ENCODE assay signal across 8 cellular contexts in the genomic region with DNA sequence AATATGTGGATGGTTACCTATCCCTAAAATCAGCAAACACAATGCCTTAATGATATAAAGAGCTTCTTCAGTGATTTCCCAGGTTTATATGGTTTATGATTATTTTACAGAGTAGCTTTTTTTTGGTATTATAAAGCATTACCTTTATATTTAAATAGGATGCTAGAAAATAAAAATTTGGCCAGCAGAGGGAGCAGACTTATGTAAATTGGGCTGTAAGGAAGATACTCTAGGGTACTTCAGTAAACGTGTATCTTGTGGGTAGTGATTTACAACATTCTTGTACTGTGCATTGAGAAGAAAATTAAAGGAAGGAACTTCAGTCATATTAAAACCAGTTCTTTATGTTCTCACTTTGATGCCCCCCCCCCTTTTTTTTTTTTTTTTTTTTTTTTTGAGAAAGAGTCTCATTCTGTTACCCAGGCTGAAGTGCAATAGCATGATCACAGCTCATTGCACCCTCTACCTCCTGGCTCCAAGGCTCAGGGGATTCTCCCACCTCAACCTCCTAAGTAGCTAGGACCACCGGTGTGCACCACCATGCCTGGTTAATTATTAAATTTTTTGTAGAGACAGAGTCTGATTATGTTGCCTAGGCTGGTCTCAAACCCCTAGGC.
DNase-seq lines count a peak whose midpoint lies in the region; ATAC-seq and TF ChIP-seq lines count a peak whose summit lies in the region.

No MANE protein-coding gene starts in this region.

- H3K36me3 Mint-ChIP-seq in progenitor cell of endocrine pancreas (ENCODE audit: insufficient read depth) = no peaks in the 10 kb centered on the region

- H3K4me3 ChIP-seq in Loucy (ENCODE audit: low read length, poor library complexity, severe bottlenecking) = no peak overlapping the region

- no peaks in the 10 kb centered on the region for H3K36me3 ChIP-seq in Loucy (ENCODE audit: insufficient read depth, low read length)

- H3K9me2 ChIP-seq in Loucy (replicated peaks; ENCODE audit: low read depth, low read length) = no peaks in the 10 kb centered on the region

- no peaks in the 10 kb centered on the region for H3K9me3 ChIP-seq in Loucy (ENCODE audit: insufficient read depth, low read depth, low read length)

- H3K27me3 Mint-ChIP-seq in progenitor cell of endocrine pancreas = no peaks in the 10 kb centered on the region

- peaks cover 6% of the 10 kb centered on the region for H4K20me1 ChIP-seq in Loucy (ENCODE audit: insufficient read depth, low read length, poor library complexity, severe bottlenecking)

- H3K27ac Mint-ChIP-seq in progenitor cell of endocrine pancreas = no peak overlapping the region

- H3K4me2 ChIP-seq in Loucy (ENCODE audit: low read depth, low read length, poor library complexity, severe bottlenecking) = no peak overlapping the region

- peaks cover 27% of the 10 kb centered on the region for H3K79me2 ChIP-seq in Loucy (ENCODE audit: insufficient read depth, low read length)

- peaks cover 2% of the 10 kb centered on the region for H3K4me1 ChIP-seq in Loucy (ENCODE audit: insufficient read depth, low read length, poor library complexity, severe bottlenecking)

- DNase-seq in COR-L47 (lab: John Stamatoyannopoulos, UW) (peak; percentile 80), SKM-1 treated with dmso at 0.1 percent for 144 hours (lab: John Stamatoyannopoulos, UW; ENCODE audit: unreplicated experiment) (peak; percentile 36), fibroblast of peridontal ligament (ENCODE audit: extremely low read depth) (peak; percentile 82), progenitor cell of endocrine pancreas (ENCODE audit: low spot score, unreplicated experiment) (no peak), HK-2 (ENCODE audit: unreplicated experiment) (no peak)

- ATAC-seq in GM21367 (IDR thresholded peaks at IDR 0.05; ENCODE audit: unreplicated experiment) (peak; percentile 74), GM18873 (IDR thresholded peaks at IDR 0.05; ENCODE audit: low FRiP score, unreplicated experiment) (no peak)

- H2AFZ ChIP-seq in Loucy (ENCODE audit: low read length) = no peak overlapping the region

- no peaks in the 10 kb centered on the region for H3K9me3 Mint-ChIP-seq in progenitor cell of endocrine pancreas (ENCODE audit: low read depth)

- no peaks in the 10 kb centered on the region for H3K27me3 ChIP-seq in Loucy (ENCODE audit: insufficient read depth, low read length, poor library complexity, severe bottlenecking)

- H3F3A ChIP-seq in Loucy (ENCODE audit: low read depth) = peaks cover 4% of the 10 kb centered on the region; the same call in 1 of the 2 replicates

- TF ChIP-seq CTCF in Loucy (conservative IDR thresholded peaks at IDR 0.05; ENCODE audit: low read length) (peak; percentile 75), progenitor cell of endocrine pancreas (IDR thresholded peaks at IDR 0.05; ENCODE audit: unreplicated experiment) (peak; percentile 60)

- no peak overlapping the region for H3K4me3 Mint-ChIP-seq in progenitor cell of endocrine pancreas (ENCODE audit: low read depth)

- peaks cover 6% of the 10 kb centered on the region for H3K4me1 Mint-ChIP-seq in progenitor cell of endocrine pancreas (ENCODE audit: low read depth)

- H3K9ac ChIP-seq in Loucy (ENCODE audit: low read depth, low read length, poor library complexity, severe bottlenecking) = no peak overlapping the region

Comparison
In these comparisons a context has a peak if more than half of its experiments do, and no peak if none do; other contexts are left out.
1. DNase-seq: peak in COR-L47 (single experiment), SKM-1 treated with dmso at 0.1 percent for 144 hours (single experiment) and fibroblast of peridontal ligament (single experiment); none in progenitor cell of endocrine pancreas (single experiment) and HK-2 (single experiment).